ENCODE assay signal across 3 cellular contexts in the genomic region with DNA sequence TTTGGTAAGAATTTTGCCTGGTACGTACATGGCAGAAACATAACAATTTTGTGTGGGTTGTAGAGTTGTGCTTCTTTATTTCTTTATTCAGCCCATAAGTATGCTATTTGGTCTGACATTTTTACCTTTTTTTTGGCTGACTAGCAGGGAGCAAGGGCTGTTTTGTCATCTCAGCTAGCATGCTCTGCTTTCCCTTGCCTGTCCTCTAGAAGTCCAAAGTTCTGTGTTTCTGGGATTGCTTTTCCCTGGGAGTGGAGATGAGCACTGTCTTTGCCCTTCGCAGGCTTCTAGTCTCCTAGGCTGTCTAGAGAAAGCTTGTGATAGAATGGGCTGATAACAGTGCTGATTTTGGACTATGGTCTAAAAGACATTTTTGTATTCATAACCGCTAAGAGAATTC.
TF ChIP-seq lines count a peak whose summit lies in the region.

No MANE protein-coding gene starts in this region.

TF ChIP-seq in GM23338, 12 proteins besides CTCF, POLR2A, EP300 and RAD21 (continues in another document):
- TF ChIP-seq JUNB (IDR thresholded peaks at IDR 0.05; ENCODE audit: unreplicated experiment) (no peak), POLR2AphosphoS5 (IDR thresholded peaks at IDR 0.05; ENCODE audit: low read depth) (no peak), CREB1 (CRISPR knock-in tag; IDR thresholded peaks at IDR 0.05; ENCODE audit: low read depth) (no peak), STAT1 (IDR thresholded peaks at IDR 0.05; ENCODE audit: unreplicated experiment) (no peak), EZH2phosphoT487 (IDR thresholded peaks at IDR 0.05; ENCODE audit: unreplicated experiment) (no peak), EZH2 (IDR thresholded peaks at IDR 0.05; ENCODE audit: low read depth, unreplicated experiment) (no peak)
- TF ChIP-seq, protein P1, sequence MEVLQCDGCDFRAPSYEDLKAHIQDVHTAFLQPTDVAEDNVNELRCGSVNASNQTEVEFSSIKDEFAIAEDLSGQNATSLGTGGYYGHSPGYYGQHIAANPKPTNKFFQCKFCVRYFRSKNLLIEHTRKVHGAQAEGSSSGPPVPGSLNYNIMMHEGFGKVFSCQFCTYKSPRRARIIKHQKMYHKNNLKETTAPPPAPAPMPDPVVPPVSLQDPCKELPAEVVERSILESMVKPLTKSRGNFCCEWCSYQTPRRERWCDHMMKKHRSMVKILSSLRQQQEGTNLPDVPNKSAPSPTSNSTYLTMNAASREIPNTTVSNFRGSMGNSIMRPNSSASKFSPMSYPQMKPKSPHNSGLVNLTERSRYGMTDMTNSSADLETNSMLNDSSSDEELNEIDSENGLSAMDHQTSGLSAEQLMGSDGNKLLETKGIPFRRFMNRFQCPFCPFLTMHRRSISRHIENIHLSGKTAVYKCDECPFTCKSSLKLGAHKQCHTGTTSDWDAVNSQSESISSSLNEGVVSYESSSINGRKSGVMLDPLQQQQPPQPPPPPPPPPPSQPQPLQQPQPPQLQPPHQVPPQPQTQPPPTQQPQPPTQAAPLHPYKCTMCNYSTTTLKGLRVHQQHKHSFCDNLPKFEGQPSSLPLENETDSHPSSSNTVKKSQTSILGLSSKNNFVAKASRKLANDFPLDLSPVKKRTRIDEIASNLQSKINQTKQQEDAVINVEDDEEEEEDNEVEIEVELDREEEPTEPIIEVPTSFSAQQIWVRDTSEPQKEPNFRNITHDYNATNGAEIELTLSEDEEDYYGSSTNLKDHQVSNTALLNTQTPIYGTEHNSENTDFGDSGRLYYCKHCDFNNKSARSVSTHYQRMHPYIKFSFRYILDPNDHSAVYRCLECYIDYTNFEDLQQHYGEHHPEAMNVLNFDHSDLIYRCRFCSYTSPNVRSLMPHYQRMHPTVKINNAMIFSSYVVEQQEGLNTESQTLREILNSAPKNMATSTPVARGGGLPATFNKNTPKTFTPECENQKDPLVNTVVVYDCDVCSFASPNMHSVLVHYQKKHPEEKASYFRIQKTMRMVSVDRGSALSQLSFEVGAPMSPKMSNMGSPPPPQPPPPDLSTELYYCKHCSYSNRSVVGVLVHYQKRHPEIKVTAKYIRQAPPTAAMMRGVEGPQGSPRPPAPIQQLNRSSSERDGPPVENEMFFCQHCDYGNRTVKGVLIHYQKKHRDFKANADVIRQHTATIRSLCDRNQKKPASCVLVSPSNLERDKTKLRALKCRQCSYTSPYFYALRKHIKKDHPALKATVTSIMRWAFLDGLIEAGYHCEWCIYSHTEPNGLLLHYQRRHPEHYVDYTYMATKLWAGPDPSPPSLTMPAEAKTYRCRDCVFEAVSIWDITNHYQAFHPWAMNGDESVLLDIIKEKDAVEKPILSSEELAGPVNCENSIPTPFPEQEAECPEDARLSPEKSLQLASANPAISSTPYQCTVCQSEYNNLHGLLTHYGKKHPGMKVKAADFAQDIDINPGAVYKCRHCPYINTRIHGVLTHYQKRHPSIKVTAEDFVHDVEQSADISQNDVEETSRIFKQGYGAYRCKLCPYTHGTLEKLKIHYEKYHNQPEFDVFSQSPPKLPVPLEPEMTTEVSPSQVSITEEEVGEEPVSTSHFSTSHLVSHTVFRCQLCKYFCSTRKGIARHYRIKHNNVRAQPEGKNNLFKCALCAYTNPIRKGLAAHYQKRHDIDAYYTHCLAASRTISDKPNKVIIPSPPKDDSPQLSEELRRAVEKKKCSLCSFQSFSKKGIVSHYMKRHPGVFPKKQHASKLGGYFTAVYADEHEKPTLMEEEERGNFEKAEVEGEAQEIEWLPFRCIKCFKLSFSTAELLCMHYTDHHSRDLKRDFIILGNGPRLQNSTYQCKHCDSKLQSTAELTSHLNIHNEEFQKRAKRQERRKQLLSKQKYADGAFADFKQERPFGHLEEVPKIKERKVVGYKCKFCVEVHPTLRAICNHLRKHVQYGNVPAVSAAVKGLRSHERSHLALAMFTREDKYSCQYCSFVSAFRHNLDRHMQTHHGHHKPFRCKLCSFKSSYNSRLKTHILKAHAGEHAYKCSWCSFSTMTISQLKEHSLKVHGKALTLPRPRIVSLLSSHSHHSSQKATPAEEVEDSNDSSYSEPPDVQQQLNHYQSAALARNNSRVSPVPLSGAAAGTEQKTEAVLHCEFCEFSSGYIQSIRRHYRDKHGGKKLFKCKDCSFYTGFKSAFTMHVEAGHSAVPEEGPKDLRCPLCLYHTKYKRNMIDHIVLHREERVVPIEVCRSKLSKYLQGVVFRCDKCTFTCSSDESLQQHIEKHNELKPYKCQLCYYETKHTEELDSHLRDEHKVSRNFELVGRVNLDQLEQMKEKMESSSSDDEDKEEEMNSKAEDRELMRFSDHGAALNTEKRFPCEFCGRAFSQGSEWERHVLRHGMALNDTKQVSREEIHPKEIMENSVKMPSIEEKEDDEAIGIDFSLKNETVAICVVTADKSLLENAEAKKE (CRISPR knock-in tag; IDR thresholded peaks at IDR 0.05): no peak

TF ChIP-seq in K562, 482 proteins besides CTCF, POLR2A, EP300 and RAD21:
- TF ChIP-seq ILK (tag; IDR thresholded peaks at IDR 0.05; ENCODE audit: borderline replicate concordance, low read depth) (no peak), ZNF316 (IDR thresholded peaks at IDR 0.05) (peak; percentile 49), ZNF232 (CRISPR knock-in tag; IDR thresholded peaks at IDR 0.05) (no peak), MAFG (tag; conservative IDR thresholded peaks at IDR 0.05) (no peak), ZKSCAN3 (CRISPR knock-in tag; IDR thresholded peaks at IDR 0.05) (no peak), TRIM24 (IDR thresholded peaks at IDR 0.05) (0 out of 4 replicates have a peak, but pooled peaks of 1 of the 2 experiments have one; percentile 9)

TF ChIP-seq in liver, 16 proteins besides CTCF, POLR2A, EP300 and RAD21:
- no peak for TF ChIP-seq TAF1 (conservative IDR thresholded peaks at IDR 0.05)
- peak; percentile 35 to 50 for TF ChIP-seq HNF4A (conservative IDR thresholded peaks at IDR 0.05)
